In genomic region chr12:62605972-62606371, GRCh38 we compare ENCODE assay signal across 12 cellular contexts.
DNase-seq lines count a peak whose midpoint lies in the region; ATAC-seq, FAIRE-seq and TF ChIP-seq lines count a peak whose summit lies in the region.
"Had no signal": no experiment of that assay in that cellular context is flagged by ENCODE, and none has a peak within 500 bp of the region (broad histone marks: within the 10 kb centered on the region; RNA-seq: fewer than 3 reads in every experiment).

No MANE protein-coding gene starts in this region.

- H3K27ac Mint-ChIP-seq in astrocyte (ENCODE audit: unreplicated experiment) (no peak overlapping the region), mesothelial cell of epicardium (peak overlapping the region; percentile 68)
- H3K27ac Mint-ChIP-seq: dendritic cell treated with granulocyte-macrophage colony-stimulating factor and Interleukin-4, amounts not matched to agents 40 ng/mL and 50 ng/mL, for 4 days; T-cell had no signal

- peak overlapping the region; percentile 84 for H3K4me3 ChIP-seq in AG10803 (ENCODE audit: low read length)
- H3K4me3 ChIP-seq in astrocyte (ENCODE audit: insufficient read depth, low read depth, low read length), result peak overlapping the region; percentile 99

- no peak for TF ChIP-seq POLR2A in H54 (IDR thresholded peaks at IDR 0.05; ENCODE audit: low read depth, low read length)

- no peak overlapping the region for H2AFZ ChIP-seq in astrocyte (ENCODE audit: low read depth, low read length)

- peaks cover 27% of the 10 kb centered on the region for H3K4me1 Mint-ChIP-seq in astrocyte (ENCODE audit: low read depth, unreplicated experiment)
- peaks cover 48% of the 10 kb centered on the region for H3K4me1 Mint-ChIP-seq in mesothelial cell of epicardium

- no peak for DNase-seq in AG10803 (ENCODE audit: low read depth)
- no peak for DNase-seq in H54 (ENCODE audit: insufficient read length, low spot score)
- DNase-seq in astrocyte (ENCODE audit: low read depth), result no peak
- DNase-seq in mesothelial cell of epicardium (ENCODE audit: low spot score in 2 of 2, unreplicated experiment in 2 of 2), result no peak
- no peak for DNase-seq in activated gamma-delta T cell (lab: John Stamatoyannopoulos, UW)
- no peak for DNase-seq in stimulated activated CD4-positive, alpha-beta T cell treated with anti-CD3 and anti-CD28 coated beads, Interleukin-1b, Interleukin-23, amount 100 ng/mL, for 48 hours
- no peak for DNase-seq in GM13977 (ENCODE audit: low spot score)
- DNase-seq: activated naive CD4-positive, alpha-beta T cell treated with anti-CD3 and anti-CD28 coated beads, Interleukin-2, amount 50 U/mL, for 16 hours; T-cell had no signal

- H3K9ac ChIP-seq in astrocyte (ENCODE audit: low read length), result peak overlapping the region; percentile 100

- peaks cover 32% of the 10 kb centered on the region for H4K20me1 ChIP-seq in astrocyte (ENCODE audit: insufficient read depth, low read length)

- H3K27me3 ChIP-seq in astrocyte (ENCODE audit: insufficient read depth, low read length), result no peaks in the 10 kb centered on the region

- H3K27me3 Mint-ChIP-seq in astrocyte (ENCODE audit: low read depth, unreplicated experiment), result no peaks in the 10 kb centered on the region
- no peaks in the 10 kb centered on the region for H3K27me3 Mint-ChIP-seq in mesothelial cell of epicardium (ENCODE audit: low read depth)
- H3K27me3 Mint-ChIP-seq: dendritic cell treated with granulocyte-macrophage colony-stimulating factor and Interleukin-4, amounts not matched to agents 40 ng/mL and 50 ng/mL, for 4 days; T-cell had no signal

- peaks cover 6% of the 10 kb centered on the region for H3K4me1 ChIP-seq in astrocyte (ENCODE audit: insufficient read depth, low read length)

- in situ Hi-C loops in GM13977 (cut with MboI; ENCODE audit: low pct_unique_long_range_greater_than_20kb, low sequenced_read_pairs, unreplicated experiment), result no loop called here

- FAIRE-seq in H54 (lab: Jason Lieb, UNC) (peak; percentile 33), astrocyte (lab: Jason Lieb, UNC) (no peak)

- H3K9me3 Mint-ChIP-seq in astrocyte (ENCODE audit: unreplicated experiment), result no peaks in the 10 kb centered on the region
- H3K9me3 Mint-ChIP-seq in mesothelial cell of epicardium, result no peaks in the 10 kb centered on the region
- H3K9me3 Mint-ChIP-seq: dendritic cell treated with granulocyte-macrophage colony-stimulating factor and Interleukin-4, amounts not matched to agents 40 ng/mL and 50 ng/mL, for 4 days; T-cell had no signal

- no peak overlapping the region for H3K27ac ChIP-seq in astrocyte (ENCODE audit: low read depth, low read length)

- ATAC-seq in HG03354 (IDR thresholded peaks at IDR 0.05; ENCODE audit: poor library complexity, severe bottlenecking, unreplicated experiment), result no peak
- ATAC-seq: left lobe of liver, T-cell had no signal

- TF ChIP-seq CTCF in AG10803 (conservative IDR thresholded peaks at IDR 0.05; ENCODE audit: low read length), result no peak
- TF ChIP-seq CTCF in astrocyte (IDR thresholded peaks at IDR 0.05; ENCODE audit: insufficient read depth, low read depth, low read length), result no peak
- no peak for TF ChIP-seq CTCF in mesothelial cell of epicardium (IDR thresholded peaks at IDR 0.05; ENCODE audit: unreplicated experiment)
- TF ChIP-seq CTCF in GM13977 (IDR thresholded peaks at IDR 0.05; ENCODE audit: extremely low read depth, insufficient read depth, missing control alignments), result no peak

- peaks cover 93% of the 10 kb centered on the region for H3K79me2 ChIP-seq in astrocyte (ENCODE audit: insufficient read depth, low read length)

- H3K36me3 Mint-ChIP-seq in astrocyte (ENCODE audit: low read depth, unreplicated experiment) (peaks cover 4% of the 10 kb centered on the region), mesothelial cell of epicardium (no peaks in the 10 kb centered on the region)
- H3K36me3 Mint-ChIP-seq: T-cell had no signal

- H3K4me3 Mint-ChIP-seq in astrocyte (ENCODE audit: unreplicated experiment), result peak overlapping the region; percentile 93
- H3K4me3 Mint-ChIP-seq in mesothelial cell of epicardium, result peak overlapping the region; percentile 78

- H3K36me3 ChIP-seq in astrocyte (ENCODE audit: insufficient read depth, low read length), result no peaks in the 10 kb centered on the region

- no peaks in the 10 kb centered on the region for H3K9me3 ChIP-seq in astrocyte (ENCODE audit: insufficient read depth, low read depth, low read length)

- peak overlapping the region; percentile 92 for H3K4me2 ChIP-seq in astrocyte (ENCODE audit: low read length)
